Comparison of ENCODE assay signal across 1 cellular context in genomic region chr6:27871919-27872633, GRCh38.
TF ChIP-seq lines count a peak whose summit lies in the region.

No MANE protein-coding gene starts in this region.

TF ChIP-seq in WTC11, 78 proteins besides CTCF, POLR2A, EP300 and RAD21 (continued from another document):
- TF ChIP-seq AFF4 (CRISPR knock-in tag; IDR thresholded peaks at IDR 0.05; ENCODE audit: borderline replicate concordance): peak; percentile 85; the same call in 1 of the 2 replicates
- TF ChIP-seq ZNF532 (CRISPR knock-in tag; IDR thresholded peaks at IDR 0.05; ENCODE audit: borderline replicate concordance): 0 out of 2 replicates have a peak, but pooled peaks have one; percentile 21
- TF ChIP-seq ZNF671 (CRISPR knock-in tag; IDR thresholded peaks at IDR 0.05): no peak
- TF ChIP-seq RORB (CRISPR knock-in tag; IDR thresholded peaks at IDR 0.05): no peak
- TF ChIP-seq ZNF423 (CRISPR knock-in tag; IDR thresholded peaks at IDR 0.05): no peak
- TF ChIP-seq NR3C1 (CRISPR knock-in tag; conservative IDR thresholded peaks at IDR 0.05; ENCODE audit: low read depth): no peak
- TF ChIP-seq NR2C2 (CRISPR knock-in tag; IDR thresholded peaks at IDR 0.05): no peak
- no peak for TF ChIP-seq EMX1 (CRISPR knock-in tag; IDR thresholded peaks at IDR 0.05)
- peak; percentile 52; the same call in 1 of the 2 replicates for TF ChIP-seq ERG (CRISPR knock-in tag; IDR thresholded peaks at IDR 0.05)
- TF ChIP-seq STAT6 (CRISPR knock-in tag; conservative IDR thresholded peaks at IDR 0.05; ENCODE audit: low read depth): no peak
- TF ChIP-seq ZNF219 (CRISPR knock-in tag; IDR thresholded peaks at IDR 0.05; ENCODE audit: borderline replicate concordance): 0 out of 2 replicates have a peak, but pooled peaks have one; percentile 62
- TF ChIP-seq ZNF138 (CRISPR knock-in tag; conservative IDR thresholded peaks at IDR 0.05): no peak
- TF ChIP-seq HMGXB4 (CRISPR knock-in tag; IDR thresholded peaks at IDR 0.05): peak; percentile 94
- TF ChIP-seq PRRX2 (CRISPR knock-in tag; IDR thresholded peaks at IDR 0.05): peak; percentile 78; the same call in 1 of the 2 replicates
- peak; percentile 21; the same call in 1 of the 2 replicates for TF ChIP-seq ZNF232 (CRISPR knock-in tag; IDR thresholded peaks at IDR 0.05)
- TF ChIP-seq ZNF121 (CRISPR knock-in tag; IDR thresholded peaks at IDR 0.05): 0 out of 2 replicates have a peak, but pooled peaks have one; percentile 8
- TF ChIP-seq JUN (CRISPR knock-in tag; IDR thresholded peaks at IDR 0.05): peak; percentile 82
- TF ChIP-seq ATF6 (CRISPR knock-in tag; IDR thresholded peaks at IDR 0.05): no peak
- TF ChIP-seq TEAD1 (CRISPR knock-in tag; IDR thresholded peaks at IDR 0.05): peak; percentile 71
- TF ChIP-seq NFYB (CRISPR knock-in tag; conservative IDR thresholded peaks at IDR 0.05; ENCODE audit: low read depth): peak; percentile 97
- TF ChIP-seq USF1 (CRISPR knock-in tag; IDR thresholded peaks at IDR 0.05): no peak
- peak; percentile 54; the same call in 1 of the 2 replicates for TF ChIP-seq NFE2L1 (CRISPR knock-in tag; IDR thresholded peaks at IDR 0.05)
- 0 out of 2 replicates have a peak, but pooled peaks have one; percentile 89 for TF ChIP-seq KAT7 (CRISPR knock-in tag; IDR thresholded peaks at IDR 0.05; ENCODE audit: borderline replicate concordance)
- TF ChIP-seq AR (CRISPR knock-in tag; IDR thresholded peaks at IDR 0.05): peak; percentile 16; the same call in 1 of the 2 replicates
- TF ChIP-seq ELF4 (CRISPR knock-in tag; IDR thresholded peaks at IDR 0.05; ENCODE audit: low read depth): 0 out of 2 replicates have a peak, but pooled peaks have one; percentile 63
